In genomic region chr9:33101104-33101951, GRCh38 we compare ENCODE assay signal across 11 cellular contexts. TPM values are rescaled to one million over a fixed set of nuclear protein-coding genes. Genes with fewer than 3 reads are reported as not detected.
DNase-seq lines count a peak whose midpoint lies in the region; ATAC-seq and TF ChIP-seq lines count a peak whose summit lies in the region.
"Had no signal": no experiment of that assay in that cellular context is flagged by ENCODE, and none has a peak within 500 bp of the region (broad histone marks: within the 10 kb centered on the region; RNA-seq: fewer than 3 reads in every experiment).

No MANE protein-coding gene starts in this region.

- H3K4me1 ChIP-seq in HCT116 (ENCODE audit: control insufficient read depth in 1 of 2, insufficient read depth in 2 of 2, low read length in 2 of 2): peaks cover 6 to 28% of the 10 kb centered on the region in 2 experiments
- no peaks in the 10 kb centered on the region for H3K4me1 ChIP-seq in stomach

- RAD21 ChIA-PET in HCT116 (lab: Charles Lee; ENCODE audit: low non-redundant PET in 1 of 2, low total read pairs in 2 of 2, uncharacterized antibody in 2 of 2, unreplicated experiment in 2 of 2): no interaction called here

- H3K27ac ChIP-seq in HCT116 (ENCODE audit: low read depth, low read length): no peak overlapping the region
- H3K27ac ChIP-seq in stomach: no peak overlapping the region
- no peak overlapping the region for H3K27ac ChIP-seq in CD4-positive, alpha-beta T cell (ENCODE audit: low read depth, low read length)

- H3K4me1 Mint-ChIP-seq in CD4-positive, alpha-beta T cell (ENCODE audit: low read depth): no peaks in the 10 kb centered on the region
- no peaks in the 10 kb centered on the region for H3K4me1 Mint-ChIP-seq in activated CD4-positive, alpha-beta T cell treated with anti-CD3 and anti-CD28 coated beads for 36 hours

- H3K27me3 Mint-ChIP-seq in CD4-positive, alpha-beta T cell: no peaks in the 10 kb centered on the region
- no peaks in the 10 kb centered on the region for H3K27me3 Mint-ChIP-seq in activated CD4-positive, alpha-beta T cell treated with anti-CD3 and anti-CD28 coated beads for 36 hours

- CTCF ChIA-PET in HCT116 (lab: Charles Lee): interaction anchor here (0.5 kb wide), 1 partner anchor 10 kb away, joined by 3 read pairs; no protein-coding TSS in a partner anchor
- CTCF ChIA-PET in CD4-positive, alpha-beta T cell (lab: Charles Lee): no interaction called here
- CTCF ChIA-PET in activated CD4-positive, alpha-beta T cell treated with anti-CD3 and anti-CD28 coated beads for 36 hours (lab: Charles Lee): interaction anchor here (0.6 kb wide), 1 partner anchor 99 kb away, joined by 4 read pairs; no protein-coding TSS in a partner anchor

- H2AFZ ChIP-seq in HCT116 (ENCODE audit: low read depth, low read length, poor library complexity, severe bottlenecking): no peak overlapping the region

- in situ Hi-C loops in astrocyte of the spinal cord (cut with HindIII; ENCODE audit: low sequenced_read_pairs): no loop called here

- no peaks in the 10 kb centered on the region for H3K9me3 Mint-ChIP-seq in CD4-positive, alpha-beta T cell
- no peaks in the 10 kb centered on the region for H3K9me3 Mint-ChIP-seq in activated CD4-positive, alpha-beta T cell treated with anti-CD3 and anti-CD28 coated beads for 36 hours (ENCODE audit: low read depth)
- H3K9me3 Mint-ChIP-seq: activated naive CD4-positive, alpha-beta T cell treated with anti-CD3 and anti-CD28 coated beads for 36 hours had no signal

- no peak overlapping the region for H3K9ac ChIP-seq in HCT116 (ENCODE audit: low read length)

- H3K36me3 ChIP-seq in HCT116 (ENCODE audit: control insufficient read depth in 1 of 2, insufficient read depth in 2 of 2, low read length in 2 of 2): no peaks in the 10 kb centered on the region
- H3K36me3 ChIP-seq in stomach: no peaks in the 10 kb centered on the region

- no peaks in the 10 kb centered on the region for H4K20me1 ChIP-seq in HCT116 (ENCODE audit: insufficient read depth)

- BruUV-seq in HCT116 (replicated peaks; lab: Mats Ljungman, UMichigan): no TSS peak

- H3K4me3 Mint-ChIP-seq in CD4-positive, alpha-beta T cell: no peak overlapping the region
- no peak overlapping the region for H3K4me3 Mint-ChIP-seq in activated CD4-positive, alpha-beta T cell treated with anti-CD3 and anti-CD28 coated beads for 36 hours
- H3K4me3 Mint-ChIP-seq: activated naive CD4-positive, alpha-beta T cell treated with anti-CD3 and anti-CD28 coated beads for 36 hours had no signal

- 75 to 83% (median 76%) methylated on average over 8 to 10 of the region's 10 CpGs for WGBS in stomach, 5 donors

- DNase-seq in HCT116 (ENCODE audit: low read depth, low spot score): no peak
- peak; percentile 45 for DNase-seq in astrocyte of the spinal cord (ENCODE audit: low read depth, low spot score)
- no peak for DNase-seq in left ventricle myocardium superior
- peak; percentile 35 for DNase-seq in stomach
- DNase-seq in NCI-H2081 treated with DMSO at 0.1 percent for 48 hours (lab: John Stamatoyannopoulos, UW): no peak
- DNase-seq in CD4-positive, alpha-beta T cell: no peak
- DNase-seq in activated CD4-positive, alpha-beta T cell treated with anti-CD3 and anti-CD28 coated beads for 36 hours: no peak
- DNase-seq: activated naive CD4-positive, alpha-beta T cell treated with anti-CD3 and anti-CD28 coated beads for 36 hours; glutamatergic neuron; NCI-H524 had no signal

- no peaks in the 10 kb centered on the region for H3K79me2 ChIP-seq in HCT116 (ENCODE audit: insufficient read depth, low read length)

- no peak overlapping the region for H3K27ac Mint-ChIP-seq in CD4-positive, alpha-beta T cell
- H3K27ac Mint-ChIP-seq in activated CD4-positive, alpha-beta T cell treated with anti-CD3 and anti-CD28 coated beads for 36 hours: no peak overlapping the region
- H3K27ac Mint-ChIP-seq: activated naive CD4-positive, alpha-beta T cell treated with anti-CD3 and anti-CD28 coated beads for 36 hours had no signal

- no peak for TF ChIP-seq EP300 in stomach (IDR thresholded peaks at IDR 0.05)

- ATAC-seq in HCT116 (peak; percentile 81), left ventricle myocardium superior (peak; percentile 44), HG03159 (IDR thresholded peaks at IDR 0.05; ENCODE audit: unreplicated experiment) (no peak)
- ATAC-seq in CD4-positive, alpha-beta T cell (ENCODE audit: poor library complexity): no peak
- ATAC-seq in activated CD4-positive, alpha-beta T cell treated with anti-CD3 and anti-CD28 coated beads for 36 hours: no peak

- H3K36me3 Mint-ChIP-seq in CD4-positive, alpha-beta T cell (ENCODE audit: low read depth): no peaks in the 10 kb centered on the region
- H3K36me3 Mint-ChIP-seq in activated CD4-positive, alpha-beta T cell treated with anti-CD3 and anti-CD28 coated beads for 36 hours (ENCODE audit: low read depth): no peaks in the 10 kb centered on the region

- H3K9me2 ChIP-seq in HCT116 (ENCODE audit: insufficient read depth): no peaks in the 10 kb centered on the region

- TF ChIP-seq POLR2A in HCT116 (IDR thresholded peaks at IDR 0.05; ENCODE audit: borderline replicate concordance, extremely low read depth, insufficient read depth, insufficient read length) (no peak), stomach (IDR thresholded peaks at IDR 0.05) (no peak)

- intact Hi-C loops in HCT116 (cut with micrococcal nuclease) (no loop called here), left ventricle myocardium superior (cut with micrococcal nuclease) (no loop called here), stomach (cut with DNase I; ENCODE audit: low total_unique reads) (no loop called here)
- intact Hi-C loops in CD4-positive, alpha-beta T cell (cut with DNase I, micrococcal nuclease): no loop called here
- intact Hi-C loops in activated CD4-positive, alpha-beta T cell treated with anti-CD3 and anti-CD28 coated beads for 36 hours (cut with DNase I, micrococcal nuclease): no loop called here

- H3K9me3 ChIP-seq in HCT116 (ENCODE audit: control insufficient read depth in 1 of 2, insufficient read depth in 1 of 2, low read depth in 1 of 2, low read length in 2 of 2) (no peaks in the 10 kb centered on the region), stomach (no peaks in the 10 kb centered on the region)
- H3K9me3 ChIP-seq in CD4-positive, alpha-beta T cell (ENCODE audit: control insufficient read depth, low read length): no peaks in the 10 kb centered on the region

- peak overlapping the region; percentile 43 for H3K4me2 ChIP-seq in HCT116 (ENCODE audit: low read length)

- H3K27me3 ChIP-seq in HCT116 (ENCODE audit: insufficient read depth, low read length): no peaks in the 10 kb centered on the region
- H3K27me3 ChIP-seq in stomach: no peaks in the 10 kb centered on the region
- no peaks in the 10 kb centered on the region for H3K27me3 ChIP-seq in CD4-positive, alpha-beta T cell (ENCODE audit: control insufficient read depth, insufficient read depth, low read length)

- POLR2A ChIA-PET in HCT116 (lab: Charles Lee): no interaction called here
- POLR2A ChIA-PET in CD4-positive, alpha-beta T cell (lab: Charles Lee): no interaction called here
- POLR2A ChIA-PET in activated CD4-positive, alpha-beta T cell treated with anti-CD3 and anti-CD28 coated beads for 36 hours (lab: Charles Lee): no interaction called here

- TF ChIP-seq CTCF in HCT116 (IDR thresholded peaks at IDR 0.05 in 2 of 3, conservative IDR thresholded peaks at IDR 0.05 in 1 of 3; ENCODE audit: borderline replicate concordance in 1 of 3, insufficient read depth in 1 of 3, low read depth in 2 of 3, low read length in 2 of 3) (no peak), astrocyte of the spinal cord (IDR thresholded peaks at IDR 0.05; ENCODE audit: low read depth, low read length) (no peak), stomach (IDR thresholded peaks at IDR 0.05) (no peak)
- no peak for TF ChIP-seq CTCF in CD4-positive, alpha-beta T cell (IDR thresholded peaks at IDR 0.05)

- no peak for TF ChIP-seq RAD21 in HCT116 (IDR thresholded peaks at IDR 0.05; ENCODE audit: low read depth)

- H3K4me3 ChIP-seq in HCT116 (replicated peaks in 1 of 2; ENCODE audit: low read depth in 1 of 2, low read length in 2 of 2) (peak overlapping the region in 1 of 2 experiments; percentile 0; a peak in 1 of 4 replicates), astrocyte of the spinal cord (ENCODE audit: low read depth, low read length) (no peak overlapping the region), stomach (no peak overlapping the region)

TF ChIP-seq in HCT116, 20 proteins besides CTCF, POLR2A, EP300 and RAD21:
- TF ChIP-seq YY1 (IDR thresholded peaks at IDR 0.05; ENCODE audit: extremely low read depth, insufficient replicate concordance, low read depth, low read length) (peak; percentile 30), EGR1 (IDR thresholded peaks at IDR 0.05; ENCODE audit: low read depth) (no peak), FOSL1 (IDR thresholded peaks at IDR 0.05; ENCODE audit: low read depth) (peak; percentile 57; the same call in 1 of the 2 replicates), TCF7L2 (IDR thresholded peaks at IDR 0.05; ENCODE audit: borderline replicate concordance, extremely low read depth, insufficient read depth, insufficient read length) (no peak), CBX3 (IDR thresholded peaks at IDR 0.05; ENCODE audit: low read depth) (0 out of 2 replicates have a peak, but pooled peaks have one; percentile 26), ZFX (IDR thresholded peaks at IDR 0.05) (no peak), JUND (IDR thresholded peaks at IDR 0.05) (peak; percentile 32; the same call in 1 of the 2 replicates), SP1 (IDR thresholded peaks at IDR 0.05; ENCODE audit: low read depth) (peak; percentile 62)

RNA-seq across cellular contexts. Expression of gene SMU1, which starts 24.9 kb away (rescaled TPM):
- total RNA-seq in HCT116 (2021; ENCODE audit: unreplicated experiment) (30.5 TPM), left ventricle myocardium superior (16.3 TPM), stomach (10 to 100 TPM in 2 of 5 donors, 1 to 10 TPM in 3; 1.7 to 36.2 (median 10.0) TPM)
- 15.2 and 16.4 TPM in 2 replicates for polyA plus RNA-seq in HCT116 (2012)
- 1 to 10 TPM; 7.4 to 8.1 (median 8.0) TPM for polyA plus RNA-seq in stomach
- 10 to 100 TPM; 25.1 to 26.0 TPM for total RNA-seq in CD4-positive, alpha-beta T cell
- 10 to 100 TPM; 23.2 to 29.6 TPM for total RNA-seq in activated CD4-positive, alpha-beta T cell treated with anti-CD3 and anti-CD28 coated beads for 36 hours

Comparison
In these comparisons a context has a peak if more than half of its experiments do, and no peak if none do; other contexts are left out.
1. ATAC-seq: peak in HCT116 (single experiment) and left ventricle myocardium superior (single experiment); none in HG03159 (single experiment), CD4-positive, alpha-beta T cell (single experiment) and activated CD4-positive, alpha-beta T cell treated with anti-CD3 and anti-CD28 coated beads for 36 hours (single experiment).
2. DNase-seq: peak in astrocyte of the spinal cord (single experiment) and stomach (single experiment); none in HCT116 (single experiment), left ventricle myocardium superior (single experiment), NCI-H2081 treated with DMSO at 0.1 percent for 48 hours (single experiment), CD4-positive, alpha-beta T cell (0 of 10) and activated CD4-positive, alpha-beta T cell treated with anti-CD3 and anti-CD28 coated beads for 36 hours (single experiment).